In genomic region chr4:123708902-123709301, GRCh38 we compare ENCODE assay signal across 36 cellular contexts.
"Had no signal": no experiment of that assay in that cellular context is flagged by ENCODE, and none has a peak within 500 bp of the region (broad histone marks: within the 10 kb centered on the region; RNA-seq: fewer than 3 reads in every experiment).

No MANE protein-coding gene starts in this region.

- H3K4me1 Mint-ChIP-seq: activated CD4-positive, alpha-beta T cell treated with anti-CD3 and anti-CD28 coated beads for 36 hours; activated CD4-positive, alpha-beta T cell treated with anti-CD3 and anti-CD28 coated beads, Interleukin-2, amount 10 ng/mL, durations not matched to agents 24 days and 14 days; activated naive CD4-positive, alpha-beta T cell treated with anti-CD3 and anti-CD28 coated beads, Interleukin-2, amount 50 U/mL, for 24 hours; activated naive CD8-positive, alpha-beta T cell treated with anti-CD3 and anti-CD28 coated beads for 36 hours; activated naive CD8-positive, alpha-beta T cell treated with anti-CD3 and anti-CD28 coated beads, Interleukin-2, amount 50 U/mL, for 24 hours; brain; T-helper 17 cell had no signal

- H3K4me1 ChIP-seq: adrenal gland, breast epithelium, colonic mucosa, esophagus muscularis mucosa, foreskin keratinocyte, gastrocnemius medialis, heart left ventricle had no signal

- H3K36me3 ChIP-seq: adrenal gland, breast epithelium, cardiac muscle cell, colonic mucosa, esophagus muscularis mucosa, gastrocnemius medialis, heart left ventricle had no signal

- H3K4me3 ChIP-seq: adrenal gland, breast epithelium, cardiac muscle cell, colonic mucosa, esophagus muscularis mucosa, gastrocnemius medialis, heart left ventricle had no signal

- H3K9me3 ChIP-seq: adrenal gland, colonic mucosa, gastrocnemius medialis had no signal

- H3K4me3 Mint-ChIP-seq: activated CD4-positive, alpha-beta memory T cell treated with anti-CD3 and anti-CD28 coated beads for 36 hours; activated CD4-positive, alpha-beta T cell treated with anti-CD3 and anti-CD28 coated beads for 36 hours; activated CD4-positive, alpha-beta T cell treated with anti-CD3 and anti-CD28 coated beads, Interleukin-2, amount 10 ng/mL, durations not matched to agents 24 days and 14 days; activated CD8-positive, alpha-beta memory T cell treated with anti-CD3 and anti-CD28 coated beads, Interleukin-2, amount 10 ng/mL, durations not matched to agents 7 days and 5 days; activated CD8-positive, alpha-beta T cell treated with anti-CD3 and anti-CD28 coated beads, Interleukin-2, amount 10 ng/mL, durations not matched to agents 7 days and 5 days; activated naive CD4-positive, alpha-beta T cell treated with anti-CD3 and anti-CD28 coated beads for 36 hours; activated naive CD4-positive, alpha-beta T cell treated with anti-CD3 and anti-CD28 coated beads, Interleukin-2, amount 50 U/mL, for 24 hours; activated naive CD8-positive, alpha-beta T cell treated with anti-CD3 and anti-CD28 coated beads for 36 hours; activated naive CD8-positive, alpha-beta T cell treated with anti-CD3 and anti-CD28 coated beads, Interleukin-2, amount 50 U/mL, for 24 hours; activated T-helper 1 cell treated with anti-CD3 and anti-CD28 coated beads, Interleukin-12 subunit alpha, Interleukin-12 subunit beta, Interleukin-2, Interleukin-4 antibody, amounts not matched to agents 30 ng/mL and 10 ng/mL and 1 ng/mL, durations not matched to agents 14 hours and 24 hours and 36 hours; brain; T-helper 17 cell; T-helper 2 cell treated with Interferon-gamma antibody and Interleukin-4, amounts not matched to agents 5 μg/mL and 100 μg/mL, for 36 hours had no signal

- H3K27ac ChIP-seq: adrenal gland, breast epithelium, cardiac muscle cell, colonic mucosa, esophagus muscularis mucosa, foreskin keratinocyte, gastrocnemius medialis, heart left ventricle had no signal

- H3K9me3 Mint-ChIP-seq: activated CD4-positive, alpha-beta T cell treated with anti-CD3 and anti-CD28 coated beads, Interleukin-2, amount 10 ng/mL, durations not matched to agents 24 days and 14 days; activated naive CD4-positive, alpha-beta T cell treated with anti-CD3 and anti-CD28 coated beads for 36 hours; activated naive CD4-positive, alpha-beta T cell treated with anti-CD3 and anti-CD28 coated beads, Interleukin-2, amount 50 U/mL, for 24 hours; activated T-helper 1 cell treated with anti-CD3 and anti-CD28 coated beads, Interleukin-12 subunit alpha, Interleukin-12 subunit beta, Interleukin-2, Interleukin-4 antibody, amounts not matched to agents 30 ng/mL and 10 ng/mL and 1 ng/mL, durations not matched to agents 14 hours and 24 hours and 36 hours; activated T-helper 2 cell treated with anti-CD3 and anti-CD28 coated beads, Interferon-gamma antibody, Interleukin-2, Interleukin-4, amounts not matched to agents 10 μg/mL and 5 μg/mL and 100 μg/mL, durations not matched to agents 14 hours and 24 hours and 36 hours; T-helper 2 cell treated with Interferon-gamma antibody and Interleukin-4, amounts not matched to agents 5 μg/mL and 100 μg/mL, for 36 hours had no signal

- H3K27ac Mint-ChIP-seq: activated CD4-positive, alpha-beta memory T cell treated with anti-CD3 and anti-CD28 coated beads for 36 hours; activated CD4-positive, alpha-beta T cell treated with anti-CD3 and anti-CD28 coated beads for 36 hours; activated CD4-positive, alpha-beta T cell treated with anti-CD3 and anti-CD28 coated beads, Interleukin-2, amount 10 ng/mL, durations not matched to agents 24 days and 14 days; activated CD8-positive, alpha-beta memory T cell treated with anti-CD3 and anti-CD28 coated beads, Interleukin-2, amount 10 ng/mL, durations not matched to agents 7 days and 5 days; activated CD8-positive, alpha-beta T cell treated with anti-CD3 and anti-CD28 coated beads, Interleukin-2, amount 10 ng/mL, durations not matched to agents 7 days and 5 days; activated naive CD4-positive, alpha-beta T cell treated with anti-CD3 and anti-CD28 coated beads for 36 hours; activated naive CD4-positive, alpha-beta T cell treated with anti-CD3 and anti-CD28 coated beads, Interleukin-2, amount 50 U/mL, for 24 hours; activated naive CD8-positive, alpha-beta T cell treated with anti-CD3 and anti-CD28 coated beads for 36 hours; activated naive CD8-positive, alpha-beta T cell treated with anti-CD3 and anti-CD28 coated beads, Interleukin-2, amount 50 U/mL, for 24 hours; activated T-helper 1 cell treated with anti-CD3 and anti-CD28 coated beads, Interleukin-12 subunit alpha, Interleukin-12 subunit beta, Interleukin-2, Interleukin-4 antibody, amounts not matched to agents 30 ng/mL and 10 ng/mL and 1 ng/mL, durations not matched to agents 14 hours and 24 hours and 36 hours; activated T-helper 2 cell treated with anti-CD3 and anti-CD28 coated beads, Interferon-gamma antibody, Interleukin-2, Interleukin-4, amounts not matched to agents 10 μg/mL and 5 μg/mL and 100 μg/mL, durations not matched to agents 14 hours and 24 hours and 36 hours; brain; T-helper 17 cell; T-helper 2 cell treated with Interferon-gamma antibody and Interleukin-4, amounts not matched to agents 5 μg/mL and 100 μg/mL, for 36 hours had no signal

- H3K27me3 Mint-ChIP-seq: activated CD4-positive, alpha-beta T cell treated with anti-CD3 and anti-CD28 coated beads, Interleukin-2, amount 10 ng/mL, durations not matched to agents 24 days and 14 days had no signal

- H3K27me3 ChIP-seq: adrenal gland, breast epithelium, cardiac muscle cell, colonic mucosa, esophagus muscularis mucosa, foreskin keratinocyte, gastrocnemius medialis, heart left ventricle had no signal

- ATAC-seq: activated CD4-positive, alpha-beta T cell treated with anti-CD3 and anti-CD28 coated beads for 36 hours; activated CD8-positive, alpha-beta memory T cell treated with anti-CD3 and anti-CD28 coated beads, Interleukin-2, amount 10 ng/mL, durations not matched to agents 7 days and 5 days; activated CD8-positive, alpha-beta T cell treated with anti-CD3 and anti-CD28 coated beads, Interleukin-2, amount 10 ng/mL, durations not matched to agents 7 days and 5 days; activated naive CD8-positive, alpha-beta T cell treated with anti-CD3 and anti-CD28 coated beads, Interleukin-2, amount 50 U/mL, for 24 hours; foreskin keratinocyte; gastrocnemius medialis; heart left ventricle; T-helper 17 cell had no signal

- DNase-seq: activated CD4-positive, alpha-beta memory T cell treated with anti-CD3 and anti-CD28 coated beads for 36 hours; activated CD4-positive, alpha-beta T cell treated with anti-CD3 and anti-CD28 coated beads for 36 hours; activated CD4-positive, alpha-beta T cell treated with anti-CD3 and anti-CD28 coated beads, Interleukin-2, amount 10 ng/mL, durations not matched to agents 24 days and 14 days; activated CD4-positive, CD25-positive, alpha-beta regulatory T cell; activated CD4-positive, CD25-positive, alpha-beta regulatory T cell treated with anti-CD3 and anti-CD28 coated beads, Interleukin-2, amount 50 U/mL, for 72 hours; activated CD8-positive, alpha-beta memory T cell treated with anti-CD3 and anti-CD28 coated beads, Interleukin-2, amount 10 ng/mL, durations not matched to agents 7 days and 5 days; activated CD8-positive, alpha-beta memory T cell treated with anti-CD3 and anti-CD28 coated beads, Interleukin-2, amount 50 U/mL, for 4 hours; activated CD8-positive, alpha-beta T cell treated with anti-CD3 and anti-CD28 coated beads, Interleukin-2, amount 10 ng/mL, durations not matched to agents 7 days and 5 days; activated effector memory CD4-positive, alpha-beta T cell treated with anti-CD3 and anti-CD28 coated beads, Interleukin-2, amount 50 U/mL, for 16 hours; activated naive CD4-positive, alpha-beta T cell treated with anti-CD3 and anti-CD28 coated beads for 36 hours; activated naive CD8-positive, alpha-beta T cell treated with anti-CD3 and anti-CD28 coated beads for 36 hours; activated naive CD8-positive, alpha-beta T cell treated with anti-CD3 and anti-CD28 coated beads, Interleukin-2, amount 50 U/mL, for 24 hours; activated T-cell treated with anti-CD3 and anti-CD28 coated beads, Interleukin-2, amount 50 U/mL, for 1 hour; activated T-cell treated with anti-CD3 and anti-CD28 coated beads, Interleukin-2, amount 50 U/mL, for 48 hours; adrenal gland; amygdala; aorta; central memory CD4-positive, alpha-beta T cell; cerebellar nuclear complex; effector CD8-positive, alpha-beta T cell; foreskin keratinocyte; gastrocnemius medialis; glutamatergic neuron; T-helper 1 cell; T-helper 17 cell; T1000 had no signal

- H3K36me3 Mint-ChIP-seq: activated CD4-positive, alpha-beta memory T cell treated with anti-CD3 and anti-CD28 coated beads for 36 hours; activated naive CD4-positive, alpha-beta T cell treated with anti-CD3 and anti-CD28 coated beads, Interleukin-2, amount 50 U/mL, for 24 hours; activated naive CD8-positive, alpha-beta T cell treated with anti-CD3 and anti-CD28 coated beads for 36 hours had no signal
